ENCODE assay signal across 24 cellular contexts in genomic region chr4:155489261-155489660, GRCh38.
"Had no signal": no experiment of that assay in that cellular context is flagged by ENCODE, and none has a peak within 500 bp of the region (broad histone marks: within the 10 kb centered on the region; RNA-seq: fewer than 3 reads in every experiment).

No MANE protein-coding gene starts in this region.

- H3K4me1 ChIP-seq: left ventricle myocardium inferior, right atrium auricular region, stomach, testis, thyroid gland, transverse colon, upper lobe of right lung had no signal

- H3K27ac ChIP-seq: left ventricle myocardium inferior, ovary, right atrium auricular region, skin epidermis, stomach, testis, thyroid gland, transverse colon, upper lobe of right lung had no signal

- ATAC-seq: mucosa of descending colon; naive thymus-derived CD4-positive, alpha-beta T cell; natural killer cell treated with Interleukin-12 subunit alpha and Interleukin-12 subunit beta and Interleukin-15 and Interleukin-18, amount 100 ng/mL, for 72 hours; sciatic nerve; stimulated activated naive B cell treated with anti-CD40 and anti-IgM and Interleukin-4, amounts not matched to agents 10 μg/mL and 1 μg/mL and 100 μg/mL, for 72 hours; stimulated activated naive CD8-positive, alpha-beta T cell treated with anti-CD3 and anti-CD28 coated beads, Interleukin-15, Interleukin-2, amounts not matched to agents 100 U/mL and 50 U/mL, for 24 hours; upper lobe of right lung had no signal

- H3K36me3 ChIP-seq: left ventricle myocardium inferior, ovary, right atrium auricular region, stomach, thyroid gland, transverse colon, upper lobe of right lung had no signal

- H3K4me3 ChIP-seq: left ventricle myocardium inferior, lung, mucosa of descending colon, ovary, right atrium auricular region, skin epidermis, stomach, testis, thyroid gland, transverse colon, upper lobe of right lung had no signal

- DNase-seq: hypothalamus; immature natural killer cell; islet precursor cell; left ventricle myocardium inferior; midbrain; mucosa of descending colon; naive thymus-derived CD4-positive, alpha-beta T cell; ovary; stimulated activated CD4-positive, alpha-beta T cell treated with anti-CD3 and anti-CD28 coated beads, Interleukin-12 subunit alpha, Interleukin-12 subunit beta, amount 100 ng/mL, for 4 hours; stimulated activated CD4-positive, alpha-beta T cell treated with anti-CD3 and anti-CD28 coated beads, Interleukin-15, amount 100 ng/mL, for 24 hours; stimulated activated CD4-positive, alpha-beta T cell treated with anti-CD3 and anti-CD28 coated beads, Interleukin-2, amount 100 ng/mL, for 24 hours; stimulated activated CD4-positive, alpha-beta T cell treated with anti-CD3 and anti-CD28 coated beads, Interleukin-4, amount 100 ng/mL, for 1 hour; stimulated activated naive B cell treated with anti-CD40 and anti-IgM and Interleukin-4, amounts not matched to agents 10 μg/mL and 1 μg/mL and 100 μg/mL, for 72 hours; stimulated activated naive CD8-positive, alpha-beta T cell treated with anti-CD3 and anti-CD28 coated beads, Interleukin-15, Interleukin-2, amounts not matched to agents 100 U/mL and 50 U/mL, for 24 hours; stomach; testis; thyroid gland; transverse colon; upper lobe of right lung had no signal

- H3K27me3 ChIP-seq: ovary, right atrium auricular region, stomach, testis, thyroid gland, transverse colon, upper lobe of right lung had no signal

- H3K9me3 ChIP-seq: left ventricle myocardium inferior, mucosa of descending colon, ovary, right atrium auricular region, stomach, testis, thyroid gland, transverse colon, upper lobe of right lung had no signal
